ENCODE assay signal across 8 cellular contexts in genomic region chr19:35757749-35758608, GRCh38. TPM values are rescaled to one million over a fixed set of nuclear protein-coding genes. Genes with fewer than 3 reads are reported as not detected.
DNase-seq lines count a peak whose midpoint lies in the region; ATAC-seq and TF ChIP-seq lines count a peak whose summit lies in the region.

TSS of gene PROSER3 (plus strand) at chr19:35758176. CDS start at chr19:35758216, 40 bp downstream.

- TF ChIP-seq CTCF in PC-3 (conservative IDR thresholded peaks at IDR 0.05; ENCODE audit: low read depth, low read length) (no peak), mucosa of descending colon (IDR thresholded peaks at IDR 0.05) (no peak)

- peak within 1 kb of the TSS; percentile 88 for H3K4me2 ChIP-seq in PC-3 (ENCODE audit: low read length)

- no peaks in the 10 kb centered on the region for H3K9me2 ChIP-seq in PC-3 (replicated peaks; ENCODE audit: low read length)

- peak within 1 kb of the TSS; percentile 77 for H3K4me3 ChIP-seq in PC-3 (ENCODE audit: low read length)
- peak within 1 kb of the TSS; percentile 80 for H3K4me3 ChIP-seq in mucosa of descending colon

- peaks cover 3% of the 10 kb centered on the region for H3F3A ChIP-seq in PC-3 (ENCODE audit: low read length, unreplicated experiment)

- H3K36me3 ChIP-seq in PC-3 (ENCODE audit: low read depth, low read length) (no peaks in the 10 kb centered on the region), mucosa of descending colon (ENCODE audit: low read depth) (peaks cover under 1% of the 10 kb centered on the region)

- POLR2A ChIA-PET in PC-3 (lab: Charles Lee; ENCODE audit: unreplicated experiment) = no interaction called here

- no peaks in the 10 kb centered on the region for H3K27me3 ChIP-seq in PC-3 (ENCODE audit: low read length)

- peaks cover 15% of the 10 kb centered on the region for H3K79me2 ChIP-seq in PC-3 (ENCODE audit: low read length)

- no peak for TF ChIP-seq EP300 in Ishikawa (IDR thresholded peaks at IDR 0.05; ENCODE audit: borderline replicate concordance)

- BruUV-seq in PC-3 (replicated peaks; lab: Mats Ljungman, UMichigan) = TSS peak; percentile 80

- TF ChIP-seq RAD21 in Ishikawa (IDR thresholded peaks at IDR 0.05; ENCODE audit: low read depth) = no peak

- no peaks in the 10 kb centered on the region for H4K20me1 ChIP-seq in PC-3 (ENCODE audit: low read length)

- H2AFZ ChIP-seq in PC-3 (ENCODE audit: low read length) = peak within 1 kb of the TSS; percentile 80

- DNase-seq in DMS114 treated with DMSO at 0.1 percent for 48 hours (lab: John Stamatoyannopoulos, UW; ENCODE audit: unreplicated experiment) (peak; percentile 99), PC-3 (peak; percentile 97), activated T-cell treated with anti-CD3 and anti-CD28 coated beads for 48 hours (ENCODE audit: low read depth) (peak; percentile 98), epithelial cell of prostate (ENCODE audit: low read depth, low spot score) (peak; percentile 98), mucosa of descending colon (peak; percentile 98 to 99 (median 99))
- DNase-seq in stimulated activated CD8-positive, alpha-beta memory T cell treated with anti-CD3 and anti-CD28 coated beads, Interleukin-4, amount 100 ng/mL, for 24 hours (ENCODE audit: low read depth) = peak; percentile 97

- intact Hi-C loops in PC-3 (cut with micrococcal nuclease) (no loop called here), mucosa of descending colon (cut with DNase I, micrococcal nuclease) (no loop called here)

- H3K4me1 ChIP-seq in PC-3 (ENCODE audit: insufficient read depth, low read length) (peaks cover 7% of the 10 kb centered on the region), mucosa of descending colon (ENCODE audit: low read depth) (peaks cover 32% of the 10 kb centered on the region)

- CTCF ChIA-PET in PC-3 (lab: Charles Lee) = interaction anchor here (0.6 to 0.7 kb wide), 2 partner anchors 62 to 63 kb away, joined by 3 to 4 read pairs; no protein-coding TSS in a partner anchor

- peak within 1 kb of the TSS; percentile 60 for H3K27ac ChIP-seq in PC-3 (ENCODE audit: low read length)
- H3K27ac ChIP-seq in epithelial cell of prostate = peak within 1 kb of the TSS; percentile 84

- ATAC-seq in GM21576 (IDR thresholded peaks at IDR 0.05; ENCODE audit: unreplicated experiment) (peak; percentile 90), PC-3 (peak; percentile 95), mucosa of descending colon (peak; percentile 95)

- H3K9ac ChIP-seq in PC-3 (ENCODE audit: low read length) = peak within 1 kb of the TSS; percentile 81

- H3K9me3 ChIP-seq in PC-3 (ENCODE audit: low read length) (no peaks in the 10 kb centered on the region), mucosa of descending colon (no peaks in the 10 kb centered on the region)

TF ChIP-seq in Ishikawa, 13 proteins besides CTCF, POLR2A, EP300 and RAD21:
- TF ChIP-seq NFIC (IDR thresholded peaks at IDR 0.05) (no peak), EGR1 (IDR thresholded peaks at IDR 0.05) (peak; percentile 85), CREB1 (IDR thresholded peaks at IDR 0.05; ENCODE audit: low read depth) (peak; percentile 31; the same call in 1 of the 2 replicates), MAX (IDR thresholded peaks at IDR 0.05) (peak; percentile 47), FOXM1 (IDR thresholded peaks at IDR 0.05; ENCODE audit: borderline replicate concordance, low read depth) (peak; percentile 37; the same call in 1 of the 2 replicates), TAF1 (IDR thresholded peaks at IDR 0.05; ENCODE audit: low read depth) (peak; percentile 54), CEBPB (IDR thresholded peaks at IDR 0.05) (no peak; the same call in 1 of the 2 replicates), ZBTB7A (IDR thresholded peaks at IDR 0.05; ENCODE audit: low read depth) (no peak), YY1 (IDR thresholded peaks at IDR 0.05; ENCODE audit: low read depth) (peak; percentile 76), TCF12 (IDR thresholded peaks at IDR 0.05; ENCODE audit: low read depth) (peak; percentile 28; the same call in 1 of the 2 replicates), TEAD4 (IDR thresholded peaks at IDR 0.05) (0 out of 2 replicates have a peak, but pooled peaks have one; percentile 12)

RNA-seq across cellular contexts. Expression of gene PROSER3, which starts in this region (rescaled TPM):
- total RNA-seq in PC-3 (2014; rRNA removed) (5.5 and 6.1 TPM in 2 replicates), mucosa of descending colon (10 to 100 TPM; 21.7 to 26.5 (median 26.0) TPM)

Comparison
In these comparisons a context has a peak if more than half of its experiments do, and no peak if none do; other contexts are left out.
1. Peak in every context shown above with its lines: DNase-seq, ATAC-seq, H3K4me3 ChIP-seq and H3K27ac ChIP-seq.